Comparison of ENCODE assay signal across 17 cellular contexts in the genomic region with DNA sequence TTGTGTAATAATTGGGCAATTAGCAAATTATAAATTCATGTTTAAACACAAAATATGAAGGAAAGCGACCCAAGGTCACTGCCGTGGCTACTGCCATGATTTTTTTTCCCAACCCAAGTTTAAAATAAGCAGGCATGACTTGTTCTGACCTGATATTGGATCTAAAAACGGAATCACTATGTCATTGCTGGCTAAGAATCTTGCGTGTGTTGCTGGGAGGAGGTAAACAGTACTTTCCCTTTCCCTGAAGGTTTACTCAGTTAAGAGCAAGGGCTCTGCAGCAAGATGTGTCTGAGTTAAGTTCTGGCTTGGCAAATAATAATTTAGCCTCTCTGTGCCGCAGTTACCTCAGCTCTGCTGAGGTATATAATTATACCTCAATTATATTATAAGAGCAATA.
DNase-seq lines count a peak whose midpoint lies in the region; ATAC-seq, FAIRE-seq and TF ChIP-seq lines count a peak whose summit lies in the region.
"Had no signal": no experiment of that assay in that cellular context is flagged by ENCODE, and none has a peak within 500 bp of the region (broad histone marks: within the 10 kb centered on the region; RNA-seq: fewer than 3 reads in every experiment).

No MANE protein-coding gene starts in this region.

- H3K27ac Mint-ChIP-seq in natural killer cell treated with Interleukin-12 subunit alpha and Interleukin-12 subunit beta and Interleukin-15 and Interleukin-18, amount 100 ng/mL, for 72 hours, result no peak overlapping the region
- H3K27ac Mint-ChIP-seq: T-helper 2 cell treated with Interferon-gamma antibody and Interleukin-4, amounts not matched to agents 5 μg/mL and 100 μg/mL, for 36 hours had no signal

- TF ChIP-seq EP300 in sigmoid colon (IDR thresholded peaks at IDR 0.05), result peak in 1 of 4 donors; percentile 2

- H3K4me3 ChIP-seq in bronchial epithelial cell (ENCODE audit: low read depth, low read length) (no peak overlapping the region), right atrium auricular region (no peak overlapping the region), sigmoid colon (no peak overlapping the region)

- H3K4me1 ChIP-seq in right atrium auricular region, result peaks cover 0 to 42% of the 10 kb centered on the region in 2 donors
- H3K4me1 ChIP-seq in sigmoid colon, result peaks cover 0 to 24% (median 17%) of the 10 kb centered on the region in 4 donors

- peak in 2 of 3 experiments; percentile 80 to 95 for DNase-seq in NCI-H1417 (lab: John Stamatoyannopoulos, UW)
- peak; percentile 81 for DNase-seq in bronchial epithelial cell (ENCODE audit: low read depth)
- DNase-seq in right atrium auricular region (ENCODE audit: low spot score), result no peak
- no peak for DNase-seq in sigmoid colon
- no peak for DNase-seq in natural killer cell treated with Interleukin-12 subunit alpha and Interleukin-12 subunit beta and Interleukin-15 and Interleukin-18, amount 100 ng/mL, for 72 hours (ENCODE audit: low spot score)
- no peak for DNase-seq in stimulated activated CD4-positive, alpha-beta T cell treated with anti-CD3 and anti-CD28 coated beads, Interleukin-4, amount 100 ng/mL, for 4 hours
- DNase-seq: activated CD4-positive, alpha-beta T cell treated with anti-CD3 and anti-CD28 coated beads, Interleukin-2, amount 50 U/mL, for 48 hours; activated effector memory CD4-positive, alpha-beta T cell treated with anti-CD3 and anti-CD28 coated beads, Interleukin-2, amount 50 U/mL, for 16 hours; DMS53; kidney glomerular epithelial cell; NCI-H446 treated with DMSO at 0.1 percent for 48 hours; RPMI8226 had no signal

- H3K27me3 ChIP-seq in bronchial epithelial cell (ENCODE audit: control insufficient read depth, insufficient read depth, low read length), result no peaks in the 10 kb centered on the region
- H3K27me3 ChIP-seq in right atrium auricular region, result no peaks in the 10 kb centered on the region
- no peaks in the 10 kb centered on the region for H3K27me3 ChIP-seq in sigmoid colon

- no peak for TF ChIP-seq CTCF in bronchial epithelial cell (IDR thresholded peaks at IDR 0.05; ENCODE audit: insufficient read depth, low read length, severe bottlenecking)
- no peak for TF ChIP-seq CTCF in right atrium auricular region (IDR thresholded peaks at IDR 0.05)
- no peak for TF ChIP-seq CTCF in sigmoid colon (IDR thresholded peaks at IDR 0.05)

- H3K27me3 Mint-ChIP-seq in natural killer cell treated with Interleukin-12 subunit alpha and Interleukin-12 subunit beta and Interleukin-15 and Interleukin-18, amount 100 ng/mL, for 72 hours, result no peaks in the 10 kb centered on the region

- H3K4me3 Mint-ChIP-seq in natural killer cell treated with Interleukin-12 subunit alpha and Interleukin-12 subunit beta and Interleukin-15 and Interleukin-18, amount 100 ng/mL, for 72 hours, result no peak overlapping the region
- H3K4me3 Mint-ChIP-seq: T-helper 2 cell treated with Interferon-gamma antibody and Interleukin-4, amounts not matched to agents 5 μg/mL and 100 μg/mL, for 36 hours had no signal

- H3K27ac ChIP-seq in right atrium auricular region, result peak overlapping the region; percentile 87 to 91
- peak overlapping the region; percentile 32 to 84 (median 70) for H3K27ac ChIP-seq in sigmoid colon

- FAIRE-seq in bronchial epithelial cell (lab: Jason Lieb, UNC), result no peak
- FAIRE-seq: colon, frontal cortex had no signal

- peaks cover 0 to 6% of the 10 kb centered on the region in 2 donors for H3K9me3 ChIP-seq in right atrium auricular region
- no peaks in the 10 kb centered on the region for H3K9me3 ChIP-seq in sigmoid colon

- H3K36me3 ChIP-seq in bronchial epithelial cell (ENCODE audit: control insufficient read depth, insufficient read depth, low read length) (no peaks in the 10 kb centered on the region), right atrium auricular region (no peaks in the 10 kb centered on the region), sigmoid colon (no peaks in the 10 kb centered on the region)

- ATAC-seq in GM18517 (IDR thresholded peaks at IDR 0.05; ENCODE audit: unreplicated experiment) (no peak), HG03378 (IDR thresholded peaks at IDR 0.05; ENCODE audit: unreplicated experiment) (no peak)
- no peak for ATAC-seq in natural killer cell treated with Interleukin-12 subunit alpha and Interleukin-12 subunit beta and Interleukin-15 and Interleukin-18, amount 100 ng/mL, for 72 hours

- no peaks in the 10 kb centered on the region for H3K9me3 Mint-ChIP-seq in natural killer cell treated with Interleukin-12 subunit alpha and Interleukin-12 subunit beta and Interleukin-15 and Interleukin-18, amount 100 ng/mL, for 72 hours
- H3K9me3 Mint-ChIP-seq: T-helper 2 cell treated with Interferon-gamma antibody and Interleukin-4, amounts not matched to agents 5 μg/mL and 100 μg/mL, for 36 hours had no signal

- no peak for TF ChIP-seq POLR2A in sigmoid colon (IDR thresholded peaks at IDR 0.05)

- WGBS in sigmoid colon, 2 donors, result 76 to 81% methylated on average over 5 of the region's 5 CpGs

- H3K36me3 Mint-ChIP-seq in natural killer cell treated with Interleukin-12 subunit alpha and Interleukin-12 subunit beta and Interleukin-15 and Interleukin-18, amount 100 ng/mL, for 72 hours, result no peaks in the 10 kb centered on the region

- no peaks in the 10 kb centered on the region for H3K4me1 Mint-ChIP-seq in natural killer cell treated with Interleukin-12 subunit alpha and Interleukin-12 subunit beta and Interleukin-15 and Interleukin-18, amount 100 ng/mL, for 72 hours (ENCODE audit: low read depth in 2 of 2)

- intact Hi-C loops in sigmoid colon (cut with DNase I), result no loop called here

Comparison
In these comparisons a context has a peak if more than half of its experiments do, and no peak if none do; other contexts are left out.
1. DNase-seq: peak in NCI-H1417 (2 of 3) and bronchial epithelial cell (single experiment); none in right atrium auricular region (single experiment), sigmoid colon (single experiment), natural killer cell treated with Interleukin-12 subunit alpha and Interleukin-12 subunit beta and Interleukin-15 and Interleukin-18, amount 100 ng/mL, for 72 hours (single experiment) and stimulated activated CD4-positive, alpha-beta T cell treated with anti-CD3 and anti-CD28 coated beads, Interleukin-4, amount 100 ng/mL, for 4 hours (0 of 2).